1 cellular context compared by ENCODE assay signal in genomic region chr9:35697486-35697885, GRCh38.
TF ChIP-seq lines count a peak whose summit lies in the region.

No MANE protein-coding gene starts in this region.

TF ChIP-seq in IMR-90, 13 proteins besides CTCF, POLR2A, EP300 and RAD21:
- no peak for TF ChIP-seq MXI1 (IDR thresholded peaks at IDR 0.05; ENCODE audit: borderline replicate concordance, low read depth, low read length)
- no peak for TF ChIP-seq FOS (IDR thresholded peaks at IDR 0.05; ENCODE audit: low read depth, low read length)
- TF ChIP-seq RCOR1 (IDR thresholded peaks at IDR 0.05; ENCODE audit: insufficient replicate concordance, low read length): no peak
- TF ChIP-seq CHD1 (IDR thresholded peaks at IDR 0.05; ENCODE audit: low read depth, low read length): no peak
- TF ChIP-seq, protein P1, sequence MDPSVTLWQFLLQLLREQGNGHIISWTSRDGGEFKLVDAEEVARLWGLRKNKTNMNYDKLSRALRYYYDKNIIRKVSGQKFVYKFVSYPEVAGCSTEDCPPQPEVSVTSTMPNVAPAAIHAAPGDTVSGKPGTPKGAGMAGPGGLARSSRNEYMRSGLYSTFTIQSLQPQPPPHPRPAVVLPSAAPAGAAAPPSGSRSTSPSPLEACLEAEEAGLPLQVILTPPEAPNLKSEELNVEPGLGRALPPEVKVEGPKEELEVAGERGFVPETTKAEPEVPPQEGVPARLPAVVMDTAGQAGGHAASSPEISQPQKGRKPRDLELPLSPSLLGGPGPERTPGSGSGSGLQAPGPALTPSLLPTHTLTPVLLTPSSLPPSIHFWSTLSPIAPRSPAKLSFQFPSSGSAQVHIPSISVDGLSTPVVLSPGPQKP (IDR thresholded peaks at IDR 0.05; ENCODE audit: borderline replicate concordance, low read depth, low read length): no peak
- TF ChIP-seq RFX5 (IDR thresholded peaks at IDR 0.05; ENCODE audit: low read depth, low read length): no peak
- TF ChIP-seq MAFK (IDR thresholded peaks at IDR 0.05; ENCODE audit: low read depth, low read length): no peak
- no peak for TF ChIP-seq MAZ (IDR thresholded peaks at IDR 0.05; ENCODE audit: borderline replicate concordance, low read depth, low read length)
- TF ChIP-seq BHLHE40 (IDR thresholded peaks at IDR 0.05; ENCODE audit: low read depth, low read length): no peak
